In genomic region chr6:151381722-151382121, GRCh38 we compare ENCODE assay signal across 1 cellular context.
TF ChIP-seq lines count a peak whose summit lies in the region.

No MANE protein-coding gene starts in this region.

TF ChIP-seq in WTC11, 78 proteins besides CTCF, POLR2A, EP300 and RAD21 (continued from another document):
- TF ChIP-seq, protein P1, sequence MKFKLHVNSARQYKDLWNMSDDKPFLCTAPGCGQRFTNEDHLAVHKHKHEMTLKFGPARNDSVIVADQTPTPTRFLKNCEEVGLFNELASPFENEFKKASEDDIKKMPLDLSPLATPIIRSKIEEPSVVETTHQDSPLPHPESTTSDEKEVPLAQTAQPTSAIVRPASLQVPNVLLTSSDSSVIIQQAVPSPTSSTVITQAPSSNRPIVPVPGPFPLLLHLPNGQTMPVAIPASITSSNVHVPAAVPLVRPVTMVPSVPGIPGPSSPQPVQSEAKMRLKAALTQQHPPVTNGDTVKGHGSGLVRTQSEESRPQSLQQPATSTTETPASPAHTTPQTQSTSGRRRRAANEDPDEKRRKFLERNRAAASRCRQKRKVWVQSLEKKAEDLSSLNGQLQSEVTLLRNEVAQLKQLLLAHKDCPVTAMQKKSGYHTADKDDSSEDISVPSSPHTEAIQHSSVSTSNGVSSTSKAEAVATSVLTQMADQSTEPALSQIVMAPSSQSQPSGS (CRISPR knock-in tag; IDR thresholded peaks at IDR 0.05; ENCODE audit: borderline replicate concordance, low read depth): no peak
